8 cellular contexts compared by ENCODE assay signal in the genomic region with DNA sequence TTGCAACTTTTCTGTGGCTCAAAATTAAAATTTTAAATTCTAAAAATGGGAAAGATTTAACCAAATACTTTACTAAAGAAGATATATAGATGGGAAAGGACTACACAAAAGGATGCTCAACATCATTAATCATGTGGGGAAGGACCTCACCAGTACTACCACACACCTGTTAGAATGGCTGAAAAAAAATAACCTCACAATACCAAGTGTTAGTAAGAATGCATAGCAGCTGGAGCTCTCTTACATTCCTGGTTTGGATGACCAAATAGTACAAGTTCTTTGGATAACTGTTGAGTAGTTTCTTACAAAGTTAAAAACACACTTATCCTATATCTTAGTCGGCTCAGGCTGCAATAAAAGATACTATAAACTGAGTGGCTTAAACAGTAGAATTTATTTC. TPM values are rescaled to one million over a fixed set of nuclear protein-coding genes. Genes with fewer than 3 reads are reported as not detected.
"Had no signal": no experiment of that assay in that cellular context is flagged by ENCODE, and none has a peak within 500 bp of the region (broad histone marks: within the 10 kb centered on the region; RNA-seq: fewer than 3 reads in every experiment).

No MANE protein-coding gene starts in this region.

- DNase-seq: H9, HCEC 1CT had no signal

- H3K4me3 ChIP-seq: GM23338 had no signal

- ATAC-seq: GM23338, HepG2 had no signal

- H3K27ac ChIP-seq: HL-60 had no signal

RNA-seq across cellular contexts. Expression of a gene that starts 33.9 kb away (rescaled TPM):
- total RNA-seq: H1, H9, HepG2, HT1080 had no signal
- polyA plus RNA-seq: GM23338, H1, HepG2, IgD-negative memory B cell had no signal

RNA-seq across cellular contexts. Expression of a gene that starts 37.3 kb away (rescaled TPM):
- total RNA-seq: HepG2 had no signal
- polyA plus RNA-seq: HepG2 had no signal

RNA-seq across cellular contexts. Expression of a gene that starts 43.8 kb away (rescaled TPM):
- total RNA-seq: GM23338, H1, H9, HepG2, HT1080 had no signal
- polyA plus RNA-seq: GM23338, H1, HepG2, IgD-negative memory B cell had no signal
